ENCODE assay signal across 28 cellular contexts in genomic region chr5:54988218-54988617, GRCh38. TPM values are rescaled to one million over a fixed set of nuclear protein-coding genes. Genes with fewer than 3 reads are reported as not detected.
"Had no signal": no experiment of that assay in that cellular context is flagged by ENCODE, and none has a peak within 500 bp of the region (broad histone marks: within the 10 kb centered on the region; RNA-seq: fewer than 3 reads in every experiment).

No MANE protein-coding gene starts in this region.

- H3K27me3 Mint-ChIP-seq: activated CD4-positive, alpha-beta memory T cell treated with anti-CD3 and anti-CD28 coated beads for 36 hours had no signal

- DNase-seq: activated CD4-positive, alpha-beta memory T cell treated with anti-CD3 and anti-CD28 coated beads for 36 hours; activated CD4-positive, alpha-beta T cell treated with anti-CD3 and anti-CD28 coated beads for 36 hours; activated naive CD8-positive, alpha-beta T cell treated with anti-CD3 and anti-CD28 coated beads, Interleukin-2, amount 10 ng/mL, durations not matched to agents 7 days and 5 days; activated T-cell treated with anti-CD3 and anti-CD28 coated beads for 4 hours; amygdala; endodermal cell; foreskin keratinocyte; left cardiac atrium; mesenchymal stem cell; pancreas; right lobe of liver; small intestine; stimulated activated CD4-positive, alpha-beta T cell treated with anti-CD3 and anti-CD28 coated beads, Interleukin-15, amount 100 ng/mL, for 24 hours; stimulated activated CD4-positive, alpha-beta T cell treated with anti-CD3 and anti-CD28 coated beads, Interleukin-2, amount 100 ng/mL, for 48 hours; stimulated activated naive CD8-positive, alpha-beta T cell treated with anti-CD3 and anti-CD28 coated beads, Interleukin-15, amount 100 ng/mL, for 72 hours; transverse colon; uterus had no signal

- H3K4me3 Mint-ChIP-seq: activated CD4-positive, alpha-beta memory T cell treated with anti-CD3 and anti-CD28 coated beads for 36 hours; activated CD4-positive, alpha-beta T cell treated with anti-CD3 and anti-CD28 coated beads for 36 hours; activated T-helper 1 cell treated with anti-CD3 and anti-CD28 coated beads, Interleukin-12 subunit alpha, Interleukin-12 subunit beta, Interleukin-2, Interleukin-4 antibody, amounts not matched to agents 30 ng/mL and 10 ng/mL and 1 ng/mL, durations not matched to agents 14 hours and 24 hours and 36 hours; endodermal cell; stimulated activated naive CD8-positive, alpha-beta T cell treated with anti-CD3 and anti-CD28 coated beads, Interleukin-15, amount 100 ng/mL, for 72 hours; WTC11 had no signal

- FAIRE-seq: islet of Langerhans, pancreas, small intestine had no signal

- H3K4me1 ChIP-seq: pancreas, right lobe of liver, transverse colon, uterus had no signal

- H3K27me3 ChIP-seq: cardiac muscle cell, foreskin keratinocyte had no signal

- H3K4me2 ChIP-seq: hepatocyte had no signal

- ATAC-seq: activated CD4-positive, alpha-beta T cell treated with anti-CD3 and anti-CD28 coated beads for 36 hours; foreskin keratinocyte; left cardiac atrium; naive thymus-derived CD4-positive, alpha-beta T cell; pancreas; right lobe of liver; stimulated activated naive CD8-positive, alpha-beta T cell treated with anti-CD3 and anti-CD28 coated beads, Interleukin-15, amount 100 ng/mL, for 72 hours; WTC11 had no signal

- H3K9me3 Mint-ChIP-seq: activated CD4-positive, alpha-beta memory T cell treated with anti-CD3 and anti-CD28 coated beads for 36 hours; activated naive CD8-positive, alpha-beta T cell treated with anti-CD3 and anti-CD28 coated beads, Interleukin-2, amount 10 ng/mL, durations not matched to agents 7 days and 5 days; endodermal cell; stimulated activated naive CD8-positive, alpha-beta T cell treated with anti-CD3 and anti-CD28 coated beads, Interleukin-15, amount 100 ng/mL, for 72 hours had no signal

- H2AFZ ChIP-seq: hepatocyte had no signal

- H3K79me2 ChIP-seq: hepatocyte had no signal

- H3K36me3 ChIP-seq: cardiac muscle cell, pancreas, right lobe of liver, suprapubic skin, transverse colon, uterus had no signal

- H3K36me3 Mint-ChIP-seq: activated CD4-positive, alpha-beta memory T cell treated with anti-CD3 and anti-CD28 coated beads for 36 hours; WTC11 had no signal

- H3K4me3 ChIP-seq: cardiac muscle cell, hepatocyte, pancreas, right lobe of liver, suprapubic skin, transverse colon, uterus had no signal

- H3K27ac ChIP-seq: cardiac muscle cell, epithelial cell of prostate, foreskin keratinocyte, hepatocyte, pancreas, right lobe of liver, suprapubic skin, transverse colon, uterus had no signal

- H3K27ac Mint-ChIP-seq: activated CD4-positive, alpha-beta memory T cell treated with anti-CD3 and anti-CD28 coated beads for 36 hours; activated CD4-positive, alpha-beta T cell treated with anti-CD3 and anti-CD28 coated beads for 36 hours; activated T-helper 1 cell treated with anti-CD3 and anti-CD28 coated beads, Interleukin-12 subunit alpha, Interleukin-12 subunit beta, Interleukin-2, Interleukin-4 antibody, amounts not matched to agents 30 ng/mL and 10 ng/mL and 1 ng/mL, durations not matched to agents 14 hours and 24 hours and 36 hours; endodermal cell; stimulated activated naive CD8-positive, alpha-beta T cell treated with anti-CD3 and anti-CD28 coated beads, Interleukin-15, amount 100 ng/mL, for 72 hours; WTC11 had no signal

- H3K9me3 ChIP-seq: pancreas, right lobe of liver, suprapubic skin, transverse colon, uterus had no signal

RNA-seq across cellular contexts. Expression of gene ESM1, which starts 2.8 kb away (rescaled TPM):
- total RNA-seq: activated CD4-positive, alpha-beta T cell treated with anti-CD3 and anti-CD28 coated beads for 36 hours; activated T-helper 1 cell treated with anti-CD3 and anti-CD28 coated beads, Interleukin-12 subunit alpha, Interleukin-12 subunit beta, Interleukin-2, Interleukin-4 antibody, amounts not matched to agents 30 ng/mL and 10 ng/mL and 1 ng/mL, durations not matched to agents 14 hours and 24 hours and 36 hours; endodermal cell; lower leg skin; transverse colon; WTC11 had no signal
- polyA plus RNA-seq: naive thymus-derived CD4-positive, alpha-beta T cell had no signal

RNA-seq across cellular contexts. Expression of gene GZMK, which starts 35.8 kb away (rescaled TPM):
- total RNA-seq: activated CD4-positive, alpha-beta T cell treated with anti-CD3 and anti-CD28 coated beads for 36 hours; cardiac muscle cell; dermis microvascular lymphatic vessel endothelial cell; fibroblast of lung; foreskin keratinocyte; hepatocyte; WTC11 had no signal
- polyA plus RNA-seq: cardiac muscle cell, fibroblast of lung, foreskin keratinocyte, hepatocyte had no signal
